ENCODE assay signal across 1 cellular context in the genomic region with DNA sequence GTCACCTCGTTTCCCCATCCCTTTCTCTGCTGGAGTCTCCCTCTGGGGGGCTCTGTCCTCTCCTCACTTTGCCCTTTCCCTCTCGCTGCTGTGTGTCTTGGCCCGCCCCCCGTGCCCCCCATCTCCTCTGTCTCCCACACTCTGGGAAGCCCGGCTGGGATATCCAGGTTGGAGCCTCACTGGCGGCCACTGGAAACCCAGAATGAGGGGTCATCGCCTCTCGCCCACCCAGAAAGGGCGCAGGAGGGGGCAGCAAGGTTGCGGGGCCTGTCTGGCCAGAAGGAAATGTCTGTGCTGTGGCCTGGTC.
TF ChIP-seq lines count a peak whose summit lies in the region.

No MANE protein-coding gene starts in this region.

TF ChIP-seq in endothelial cell of umbilical vein, 7 proteins besides CTCF, POLR2A, EP300 and RAD21:
- TF ChIP-seq FOS (IDR thresholded peaks at IDR 0.05; ENCODE audit: borderline replicate concordance, insufficient read depth, low read length): no peak
- no peak for TF ChIP-seq POLR2AphosphoS5 (IDR thresholded peaks at IDR 0.05; ENCODE audit: insufficient read depth, low read depth, low read length)
- no peak for TF ChIP-seq JUN (IDR thresholded peaks at IDR 0.05; ENCODE audit: borderline replicate concordance, insufficient read depth, insufficient read length, low read depth)
- TF ChIP-seq EZH2 (IDR thresholded peaks at IDR 0.05; ENCODE audit: borderline replicate concordance, low read depth, low read length, severe bottlenecking): no peak
- no peak for TF ChIP-seq MYC (IDR thresholded peaks at IDR 0.05; ENCODE audit: low read depth, low read length)
- TF ChIP-seq GATA2 (IDR thresholded peaks at IDR 0.05; ENCODE audit: insufficient read depth, insufficient read length, low read depth, low read length): no peak
- TF ChIP-seq, protein P1, sequence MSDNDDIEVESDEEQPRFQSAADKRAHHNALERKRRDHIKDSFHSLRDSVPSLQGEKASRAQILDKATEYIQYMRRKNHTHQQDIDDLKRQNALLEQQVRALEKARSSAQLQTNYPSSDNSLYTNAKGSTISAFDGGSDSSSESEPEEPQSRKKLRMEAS (IDR thresholded peaks at IDR 0.05; ENCODE audit: insufficient read depth, insufficient read length): no peak
